10 cellular contexts compared by ENCODE assay signal in the genomic region with DNA sequence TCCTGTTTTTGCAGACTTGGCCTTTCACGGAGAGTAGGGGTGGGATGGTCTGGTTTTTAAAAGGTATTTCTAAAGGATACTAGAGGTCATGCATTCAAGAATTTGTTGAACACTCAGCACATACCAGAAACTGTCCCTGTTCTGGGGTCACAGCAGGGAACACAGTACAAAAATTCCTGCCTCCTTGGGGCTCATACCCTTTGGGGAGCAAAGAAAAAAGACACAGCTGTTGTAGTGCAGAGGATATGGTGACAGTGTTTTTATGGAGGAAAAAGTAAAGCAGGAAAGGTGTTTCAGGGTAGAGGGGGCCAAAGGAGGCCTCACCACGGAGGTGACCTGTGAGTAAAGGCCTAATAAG. TPM values are rescaled to one million over a fixed set of nuclear protein-coding genes. Genes with fewer than 3 reads are reported as not detected.
A peak's percentile ranks its signal among the peaks of the same experiment; 100 is the strongest.
DNase-seq lines count a peak whose midpoint lies in the region; ATAC-seq, FAIRE-seq and TF ChIP-seq lines count a peak whose summit lies in the region.
"Had no signal": no experiment of that assay in that cellular context is flagged by ENCODE, and none has a peak within 500 bp of the region (broad histone marks: within the 10 kb centered on the region; RNA-seq: fewer than 3 reads in every experiment).

No MANE protein-coding gene starts in this region.

- H3K4me3 ChIP-seq in left ventricle myocardium inferior (no peak overlapping the region), heart right ventricle (no peak overlapping the region), upper lobe of right lung (no peak overlapping the region)

- TF ChIP-seq POLR2A in GM12892 (IDR thresholded peaks at IDR 0.05; ENCODE audit: low read depth, low read length) = no peak

- no peak for FAIRE-seq in GM12892 (lab: Jason Lieb, UNC)

- H3K27me3 ChIP-seq in left ventricle myocardium inferior (ENCODE audit: low read depth) = no peaks in the 10 kb centered on the region
- H3K27me3 ChIP-seq in heart right ventricle = no peaks in the 10 kb centered on the region
- no peaks in the 10 kb centered on the region for H3K27me3 ChIP-seq in upper lobe of right lung

- H3K36me3 ChIP-seq in left ventricle myocardium inferior (peaks cover 57% of the 10 kb centered on the region), heart right ventricle (peaks cover 8 to 62% (median 52%) of the 10 kb centered on the region in 9 donors), upper lobe of right lung (peaks cover 57% of the 10 kb centered on the region)

- intact Hi-C loops in left ventricle myocardium inferior (cut with micrococcal nuclease) (no loop called here), heart right ventricle (cut with DNase I) (no loop called here), upper lobe of right lung (cut with DNase I) (no loop called here)

- H3K9me3 ChIP-seq in left ventricle myocardium inferior (replicated peaks) (no peaks in the 10 kb centered on the region), heart right ventricle (no peaks in the 10 kb centered on the region), upper lobe of right lung (no peaks in the 10 kb centered on the region)

- peaks cover 35% of the 10 kb centered on the region for H3K36me3 Mint-ChIP-seq in endothelial cell (ENCODE audit: low read depth, unreplicated experiment)

- peak overlapping the region; percentile 77 for H3K27ac Mint-ChIP-seq in endothelial cell (ENCODE audit: unreplicated experiment)

- no peaks in the 10 kb centered on the region for H3K9me3 Mint-ChIP-seq in endothelial cell (ENCODE audit: unreplicated experiment)

- ATAC-seq in heart right ventricle (no peak), upper lobe of right lung (no peak)

- peak overlapping the region; percentile 80 for H3K4me3 Mint-ChIP-seq in endothelial cell (ENCODE audit: unreplicated experiment)

- WGBS in heart right ventricle, 2 donors = 69 to 73% methylated on average over 2 of the region's 2 CpGs

- peak overlapping the region; percentile 77 for H3K27ac ChIP-seq in left ventricle myocardium inferior (replicated peaks)
- peak overlapping the region in 2 of 10 donors; percentile 35 to 75 for H3K27ac ChIP-seq in heart right ventricle
- H3K27ac ChIP-seq in upper lobe of right lung = peak overlapping the region; percentile 19

- peaks cover 42% of the 10 kb centered on the region for H3K4me1 ChIP-seq in left ventricle myocardium inferior
- peaks cover 0 to 44% (median 14%) of the 10 kb centered on the region in 9 donors for H3K4me1 ChIP-seq in heart right ventricle
- peaks cover 41% of the 10 kb centered on the region for H3K4me1 ChIP-seq in upper lobe of right lung

- H3K27me3 Mint-ChIP-seq in endothelial cell (ENCODE audit: unreplicated experiment) = peaks cover 3% of the 10 kb centered on the region

- no peak for TF ChIP-seq CTCF in left ventricle myocardium inferior (IDR thresholded peaks at IDR 0.05; ENCODE audit: borderline replicate concordance)
- TF ChIP-seq CTCF in heart right ventricle (IDR thresholded peaks at IDR 0.05) = no peak
- no peak for TF ChIP-seq CTCF in endothelial cell (IDR thresholded peaks at IDR 0.05; ENCODE audit: unreplicated experiment)
- TF ChIP-seq CTCF in upper lobe of right lung (IDR thresholded peaks at IDR 0.05) = no peak

- H3K4me1 Mint-ChIP-seq in endothelial cell (ENCODE audit: unreplicated experiment) = peaks cover 46% of the 10 kb centered on the region

- DNase-seq in left ventricle myocardium inferior (no peak), heart right ventricle (no peak), endothelial cell (ENCODE audit: low spot score) (no peak), upper lobe of right lung (no peak), GM12892 (ENCODE audit: insufficient read length) (no peak), cerebellum (ENCODE audit: low spot score) (no peak)
- DNase-seq: NCI-H1092; stimulated activated naive CD4-positive, alpha-beta T cell treated with Interleukin-2 at 50 U/mL for 16 hours; T-helper 9 cell had no signal

RNA-seq across cellular contexts. Expression of gene SLC3A2, which starts 8.4 kb away (rescaled TPM):
- total RNA-seq in left ventricle myocardium inferior (35.0 TPM), heart right ventricle (10 to 100 TPM; 32.0 to 78.4 (median 42.6) TPM), endothelial cell (ENCODE audit: unreplicated experiment) (147 TPM), upper lobe of right lung (255 TPM), cerebellum (64.1 TPM)
- polyA plus RNA-seq in heart right ventricle = 100 to 1,000 TPM in 1 of 2 donors, 10 to 100 TPM in 1; 36.2 to 110 TPM
- polyA plus RNA-seq in GM12892 (2012; ENCODE audit: missing spikeins) = 90.4 TPM

RNA-seq across cellular contexts. Expression of gene CHRM1, which starts 32.1 kb away (rescaled TPM):
- not detected for total RNA-seq in left ventricle myocardium inferior
- total RNA-seq in heart right ventricle = not detected
- polyA plus RNA-seq in heart right ventricle = not detected
- total RNA-seq in endothelial cell (ENCODE audit: unreplicated experiment) = not detected
- total RNA-seq in upper lobe of right lung = 4.7 TPM
- not detected for polyA plus RNA-seq in GM12892 (2012; ENCODE audit: missing spikeins)
- total RNA-seq in cerebellum = not detected
- total RNA-seq: mononuclear cell had no signal

RNA-seq across cellular contexts. Expression of gene WDR74, which starts 49.7 kb away (rescaled TPM):
- 24.3 TPM for total RNA-seq in left ventricle myocardium inferior
- 10 to 100 TPM; 17.7 to 31.2 (median 22.9) TPM for total RNA-seq in heart right ventricle
- polyA plus RNA-seq in heart right ventricle = 10 to 100 TPM; 48.3 to 62.4 TPM
- total RNA-seq in endothelial cell (ENCODE audit: unreplicated experiment) = 42.2 TPM
- total RNA-seq in upper lobe of right lung = 43.9 TPM
- polyA plus RNA-seq in GM12892 (2012; ENCODE audit: missing spikeins) = 51.3 TPM
- total RNA-seq in cerebellum = 31.2 TPM

RNA-seq across cellular contexts. Expression of gene TEX54, which starts 56.5 kb away (rescaled TPM):
- total RNA-seq in left ventricle myocardium inferior = not detected
- total RNA-seq in heart right ventricle = not detected
- not detected for polyA plus RNA-seq in heart right ventricle
- not detected for total RNA-seq in endothelial cell (ENCODE audit: unreplicated experiment)
- not detected for total RNA-seq in upper lobe of right lung
- not detected for polyA plus RNA-seq in GM12892 (2012; ENCODE audit: missing spikeins)
- not detected for total RNA-seq in cerebellum

RNA-seq across cellular contexts. Expression of gene STX5, which starts 57.3 kb away (rescaled TPM):
- 16.7 TPM for total RNA-seq in left ventricle myocardium inferior
- 10 to 100 TPM; 16.8 to 27.0 (median 19.0) TPM for total RNA-seq in heart right ventricle
- polyA plus RNA-seq in heart right ventricle = 10 to 100 TPM; 13.6 to 31.9 TPM
- total RNA-seq in endothelial cell (ENCODE audit: unreplicated experiment) = 37.9 TPM
- 40.9 TPM for total RNA-seq in upper lobe of right lung
- polyA plus RNA-seq in GM12892 (2012; ENCODE audit: missing spikeins) = 23.9 TPM
- total RNA-seq in cerebellum = 24.3 TPM
